Comparison of ENCODE assay signal across 2 cellular contexts in genomic region chr3:52108302-52109232, GRCh38.
A peak's percentile ranks its signal among the peaks of the same experiment; 100 is the strongest.
TF ChIP-seq lines count a peak whose summit lies in the region.

No MANE protein-coding gene starts in this region.

TF ChIP-seq in SK-N-SH, 30 proteins besides CTCF, POLR2A, EP300 and RAD21 (continued from another document):
- TF ChIP-seq GABPA (IDR thresholded peaks at IDR 0.05; ENCODE audit: low read depth) (no peak), FOXJ3 (CRISPR knock-in tag; IDR thresholded peaks at IDR 0.05) (no peak), MXI1 (IDR thresholded peaks at IDR 0.05; ENCODE audit: low read depth, low read length) (peak; percentile 47; the same call in 1 of the 2 replicates), GATA2 (CRISPR knock-in tag; IDR thresholded peaks at IDR 0.05) (peak; percentile 34; the same call in 1 of the 2 replicates), NRF1 (IDR thresholded peaks at IDR 0.05; ENCODE audit: low read depth, low read length) (no peak), MEF2A (IDR thresholded peaks at IDR 0.05; ENCODE audit: borderline replicate concordance, low read depth) (no peak), TEAD4 (IDR thresholded peaks at IDR 0.05; ENCODE audit: borderline replicate concordance, insufficient read depth) (no peak), POLR2AphosphoS5 (IDR thresholded peaks at IDR 0.05; ENCODE audit: low read depth, low read length) (no peak), EZH2phosphoT487 (IDR thresholded peaks at IDR 0.05; ENCODE audit: borderline replicate concordance, low read depth) (no peak), SIN3A (IDR thresholded peaks at IDR 0.05; ENCODE audit: borderline replicate concordance, low read depth, low read length) (no peak), FOSL2 (IDR thresholded peaks at IDR 0.05; ENCODE audit: borderline replicate concordance, low read depth) (no peak), RFX5 (IDR thresholded peaks at IDR 0.05; ENCODE audit: low read length) (no peak), USF1 (IDR thresholded peaks at IDR 0.05; ENCODE audit: borderline replicate concordance, low read depth) (no peak), TCF12 (IDR thresholded peaks at IDR 0.05) (no peak)
- TF ChIP-seq, protein P1, sequence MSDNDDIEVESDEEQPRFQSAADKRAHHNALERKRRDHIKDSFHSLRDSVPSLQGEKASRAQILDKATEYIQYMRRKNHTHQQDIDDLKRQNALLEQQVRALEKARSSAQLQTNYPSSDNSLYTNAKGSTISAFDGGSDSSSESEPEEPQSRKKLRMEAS (IDR thresholded peaks at IDR 0.05; ENCODE audit: low read depth): no peak

TF ChIP-seq in SK-N-SH treated with all-trans-retinoic acid at 6 μM for 48 hours, 23 proteins besides CTCF, POLR2A, EP300 and RAD21 (continued from another document):
- TF ChIP-seq TSHZ2 (CRISPR knock-in tag; IDR thresholded peaks at IDR 0.05) (no peak), SNAI2 (CRISPR knock-in tag; IDR thresholded peaks at IDR 0.05) (no peak), PPARA (CRISPR knock-in tag; IDR thresholded peaks at IDR 0.05; ENCODE audit: borderline replicate concordance) (no peak), ZC3H10 (CRISPR knock-in tag; IDR thresholded peaks at IDR 0.05) (no peak), GLIS3 (CRISPR knock-in tag; IDR thresholded peaks at IDR 0.05) (no peak), ZNF8 (CRISPR knock-in tag; IDR thresholded peaks at IDR 0.05) (no peak), CREB5 (CRISPR knock-in tag; IDR thresholded peaks at IDR 0.05; ENCODE audit: low read depth) (no peak)
